In genomic region chr10:104328916-104329710, GRCh38 we compare ENCODE assay signal across 2 cellular contexts.
A peak's percentile ranks its signal among the peaks of the same experiment; 100 is the strongest.
TF ChIP-seq lines count a peak whose summit lies in the region.

No MANE protein-coding gene starts in this region.

TF ChIP-seq in A549, 52 proteins besides CTCF, POLR2A, EP300 and RAD21:
- TF ChIP-seq JUN (IDR thresholded peaks at IDR 0.05) (peak; percentile 62 to 80; a peak in 3 of 5 replicates), JUNB (IDR thresholded peaks at IDR 0.05) (peak; percentile 89), NPAS2 (CRISPR knock-in tag; IDR thresholded peaks at IDR 0.05; ENCODE audit: borderline replicate concordance) (no peak), ZSCAN20 (CRISPR knock-in tag; IDR thresholded peaks at IDR 0.05) (no peak), FOSB (CRISPR knock-in tag; IDR thresholded peaks at IDR 0.05) (no peak), GATA3 (IDR thresholded peaks at IDR 0.05; ENCODE audit: borderline replicate concordance) (peak; percentile 25; the same call in 1 of the 2 replicates), MAX (IDR thresholded peaks at IDR 0.05) (peak; percentile 83), USF2 (IDR thresholded peaks at IDR 0.05) (no peak), BCL3 (IDR thresholded peaks at IDR 0.05) (peak; percentile 74; the same call in 2 of the 3 replicates), RCOR1 (IDR thresholded peaks at IDR 0.05; ENCODE audit: low read depth, low read length) (no peak), PHF8 (IDR thresholded peaks at IDR 0.05; ENCODE audit: borderline replicate concordance, low read depth) (no peak), CHD2 (IDR thresholded peaks at IDR 0.05; ENCODE audit: low read length, partially characterized antibody) (no peak), RARB (CRISPR knock-in tag; IDR thresholded peaks at IDR 0.05) (no peak), HOXA7 (CRISPR knock-in tag; IDR thresholded peaks at IDR 0.05) (no peak), E2F6 (IDR thresholded peaks at IDR 0.05; ENCODE audit: borderline replicate concordance, low read depth) (peak; percentile 55; the same call in 1 of the 2 replicates), PBX3 (IDR thresholded peaks at IDR 0.05) (0 out of 2 replicates have a peak, but pooled peaks have one; percentile 19), HES2 (IDR thresholded peaks at IDR 0.05) (peak; percentile 50), HDAC2 (IDR thresholded peaks at IDR 0.05) (no peak), MYC (IDR thresholded peaks at IDR 0.05; ENCODE audit: borderline replicate concordance, low read length) (peak; percentile 63; the same call in 1 of the 2 replicates), FOSL2 (IDR thresholded peaks at IDR 0.05) (peak; percentile 89), FOSL2 (CRISPR knock-in tag; IDR thresholded peaks at IDR 0.05) (peak; percentile 94), CEBPB (IDR thresholded peaks at IDR 0.05) (peak; percentile 94 to 96)

TF ChIP-seq in K562, 482 proteins besides CTCF, POLR2A, EP300 and RAD21:
- TF ChIP-seq FOS (IDR thresholded peaks at IDR 0.05; ENCODE audit: extremely low read depth, insufficient read length) (peak; percentile 13), JUND (IDR thresholded peaks at IDR 0.05; ENCODE audit: borderline replicate concordance, low read depth, low read length) (peak; percentile 79), JUND (tag; IDR thresholded peaks at IDR 0.05; ENCODE audit: borderline replicate concordance, low read depth, low read length) (peak; percentile 52; the same call in 1 of the 3 replicates), CREB1 (IDR thresholded peaks at IDR 0.05) (peak; percentile 81), CREB1 (CRISPR knock-in tag; IDR thresholded peaks at IDR 0.05) (peak; percentile 74), THRAP3 (IDR thresholded peaks at IDR 0.05; ENCODE audit: borderline replicate concordance) (no peak), ZKSCAN8 (CRISPR knock-in tag; IDR thresholded peaks at IDR 0.05) (peak; percentile 79; the same call in 1 of the 2 replicates), L3MBTL2 (IDR thresholded peaks at IDR 0.05) (0 out of 2 replicates have a peak, but pooled peaks have one; percentile 18), JUN (IDR thresholded peaks at IDR 0.05; ENCODE audit: borderline replicate concordance, low read depth, low read length) (peak; percentile 66; the same call in 1 of the 2 replicates), JUN (CRISPR knock-in tag; IDR thresholded peaks at IDR 0.05; ENCODE audit: borderline replicate concordance) (no peak), ZKSCAN1 (IDR thresholded peaks at IDR 0.05; ENCODE audit: low read depth, low read length) (peak; percentile 94), ATF7 (IDR thresholded peaks at IDR 0.05) (peak; percentile 91), CC2D1A (IDR thresholded peaks at IDR 0.05) (no peak), ATF4 (CRISPR knock-in tag; IDR thresholded peaks at IDR 0.05) (0 out of 2 replicates have a peak, but pooled peaks have one; percentile 27), ATF3 (IDR thresholded peaks at IDR 0.05) (peak; percentile 92), ATF3 (CRISPR knock-in tag; conservative IDR thresholded peaks at IDR 0.05) (no peak), STAT5A (IDR thresholded peaks at IDR 0.05; ENCODE audit: borderline replicate concordance, low read length) (no peak), RBFOX2 (IDR thresholded peaks at IDR 0.05; ENCODE audit: low read depth, low read length) (peak; percentile 52), CEBPB (tag; IDR thresholded peaks at IDR 0.05) (peak; percentile 67), IRF2 (CRISPR knock-in tag; IDR thresholded peaks at IDR 0.05) (no peak), CEBPG (CRISPR knock-in tag; IDR thresholded peaks at IDR 0.05) (peak; percentile 88), CEBPG (tag; conservative IDR thresholded peaks at IDR 0.05 in 1 of 2, IDR thresholded peaks at IDR 0.05 in 1 of 2) (peak; percentile 89 to 94), ZNF592 (IDR thresholded peaks at IDR 0.05) (peak; percentile 60; the same call in 1 of the 2 replicates), CREM (IDR thresholded peaks at IDR 0.05; ENCODE audit: low read depth) (peak; percentile 82), FOSL1 (tag; conservative IDR thresholded peaks at IDR 0.05) (peak; percentile 86), MGA (IDR thresholded peaks at IDR 0.05) (0 out of 2 replicates have a peak, but pooled peaks have one; percentile 20), CXXC5 (CRISPR knock-in tag; IDR thresholded peaks at IDR 0.05) (peak; percentile 50), HMBOX1 (IDR thresholded peaks at IDR 0.05) (peak; percentile 73), ATF1 (CRISPR knock-in tag; IDR thresholded peaks at IDR 0.05) (no peak), ATF1 (tag; IDR thresholded peaks at IDR 0.05) (peak; percentile 64), ARID1B (IDR thresholded peaks at IDR 0.05) (peak; percentile 45; the same call in 1 of the 2 replicates), SIX5 (IDR thresholded peaks at IDR 0.05; ENCODE audit: borderline replicate concordance in 1 of 2, insufficient read depth in 1 of 2, low read depth in 1 of 2, low read length in 2 of 2) (no peak), MAZ (CRISPR knock-in tag; conservative IDR thresholded peaks at IDR 0.05 in 1 of 2, IDR thresholded peaks at IDR 0.05 in 1 of 2) (no peak), MTA3 (IDR thresholded peaks at IDR 0.05; ENCODE audit: borderline replicate concordance) (peak; percentile 44; the same call in 1 of the 2 replicates), ZNF699 (CRISPR knock-in tag; IDR thresholded peaks at IDR 0.05; ENCODE audit: insufficient replicate concordance) (no peak), E2F3 (CRISPR knock-in tag; IDR thresholded peaks at IDR 0.05) (no peak), POLR2G (IDR thresholded peaks at IDR 0.05; ENCODE audit: low read depth, low read length) (0 out of 2 replicates have a peak, but pooled peaks have one; percentile 20), SMARCA4 (IDR thresholded peaks at IDR 0.05) (0 out of 2 replicates have a peak, but pooled peaks have one; percentile 39), ZNF175 (CRISPR knock-in tag; IDR thresholded peaks at IDR 0.05; ENCODE audit: low read depth) (0 out of 2 replicates have a peak, but pooled peaks have one; percentile 7), ZNF589 (CRISPR knock-in tag; IDR thresholded peaks at IDR 0.05; ENCODE audit: low read depth) (peak; percentile 68; the same call in 1 of the 2 replicates)
